In genomic region chr4:144710526-144710912, GRCh38 we compare ENCODE assay signal across 30 cellular contexts.
DNase-seq lines count a peak whose midpoint lies in the region; ATAC-seq, FAIRE-seq and TF ChIP-seq lines count a peak whose summit lies in the region.
"Had no signal": no experiment of that assay in that cellular context is flagged by ENCODE, and none has a peak within 500 bp of the region (broad histone marks: within the 10 kb centered on the region; RNA-seq: fewer than 3 reads in every experiment).

No MANE protein-coding gene starts in this region.

- no peaks in the 10 kb centered on the region for H3K79me2 ChIP-seq in astrocyte (ENCODE audit: insufficient read depth, low read length)

- peaks cover 16% of the 10 kb centered on the region for H3K4me1 ChIP-seq in left ventricle myocardium inferior
- H3K4me1 ChIP-seq in right atrium auricular region: peaks cover 0 to 4% of the 10 kb centered on the region in 2 donors
- H3K4me1 ChIP-seq in astrocyte (ENCODE audit: insufficient read depth, low read length): peaks cover 38% of the 10 kb centered on the region
- H3K4me1 ChIP-seq in foreskin keratinocyte: peaks cover 20% of the 10 kb centered on the region
- no peaks in the 10 kb centered on the region for H3K4me1 ChIP-seq in BE2C
- H3K4me1 ChIP-seq: testis, uterus had no signal

- H3K9ac ChIP-seq in astrocyte (ENCODE audit: low read length): peak overlapping the region; percentile 35

- DNase-seq in left ventricle myocardium inferior (no peak), right atrium auricular region (ENCODE audit: low spot score) (no peak), astrocyte (ENCODE audit: low read depth) (no peak), foreskin keratinocyte (no peak), BE2C (no peak), T-helper 2 cell (no peak)
- DNase-seq: activated CD4-positive, alpha-beta T cell treated with anti-CD3 and anti-CD28 coated beads for 48 hours; activated naive CD4-positive, alpha-beta T cell treated with anti-CD3 and anti-CD28 coated beads, Interleukin-2, amount 10 ng/mL, durations not matched to agents 7 days and 5 days; activated T-cell treated with anti-CD3 and anti-CD28 coated beads, Interleukin-2, amount 50 U/mL, for 72 hours; MM.1S; natural killer cell; NCI-H1436 treated with DMSO at 0.1 percent for 48 hours; NCI-H524 treated with DMSO at 0.1 percent for 48 hours; stimulated activated CD4-positive, alpha-beta T cell treated with anti-CD3 and anti-CD28 coated beads, Interleukin-4, amount 100 ng/mL, for 1 hour; stimulated activated naive B cell treated with anti-CD40 and anti-IgM and Interleukin-4, amounts not matched to agents 10 μg/mL and 1 μg/mL and 100 μg/mL, for 72 hours; T-helper 1 cell; testis; uterus had no signal

- intact Hi-C loops in left ventricle myocardium inferior (cut with micrococcal nuclease): no loop called here

- no peaks in the 10 kb centered on the region for H3K27me3 Mint-ChIP-seq in astrocyte (ENCODE audit: low read depth, unreplicated experiment)
- H3K27me3 Mint-ChIP-seq: activated naive CD4-positive, alpha-beta T cell treated with anti-CD3 and anti-CD28 coated beads, Interleukin-2, amount 10 ng/mL, durations not matched to agents 7 days and 5 days; central memory CD8-positive, alpha-beta T cell; stimulated activated naive B cell treated with anti-CD40 and anti-IgM and Interleukin-4, amounts not matched to agents 10 μg/mL and 1 μg/mL and 100 μg/mL, for 72 hours had no signal

- no peak overlapping the region for H3K27ac Mint-ChIP-seq in astrocyte (ENCODE audit: unreplicated experiment)
- H3K27ac Mint-ChIP-seq: activated naive CD4-positive, alpha-beta T cell treated with anti-CD3 and anti-CD28 coated beads, Interleukin-2, amount 10 ng/mL, durations not matched to agents 7 days and 5 days; activated T-cell treated with anti-CD3 and anti-CD28 coated beads, Interleukin-2, amount 50 U/mL, for 72 hours; B cell; IgD-negative memory B cell; mesothelial cell of epicardium; natural killer cell; stimulated activated naive B cell treated with anti-CD40 and anti-IgM and Interleukin-4, amounts not matched to agents 10 μg/mL and 1 μg/mL and 100 μg/mL, for 72 hours had no signal

- H4K20me1 ChIP-seq in astrocyte (ENCODE audit: insufficient read depth, low read length): no peaks in the 10 kb centered on the region

- H3K4me3 Mint-ChIP-seq in astrocyte (ENCODE audit: unreplicated experiment): no peak overlapping the region
- H3K4me3 Mint-ChIP-seq: activated naive CD4-positive, alpha-beta T cell treated with anti-CD3 and anti-CD28 coated beads, Interleukin-2, amount 10 ng/mL, durations not matched to agents 7 days and 5 days; activated T-cell treated with anti-CD3 and anti-CD28 coated beads, Interleukin-2, amount 50 U/mL, for 72 hours; B cell; central memory CD8-positive, alpha-beta T cell; IgD-negative memory B cell; mesothelial cell of epicardium; natural killer cell; stimulated activated naive B cell treated with anti-CD40 and anti-IgM and Interleukin-4, amounts not matched to agents 10 μg/mL and 1 μg/mL and 100 μg/mL, for 72 hours had no signal

- no peaks in the 10 kb centered on the region for H3K9me3 Mint-ChIP-seq in astrocyte (ENCODE audit: unreplicated experiment)
- H3K9me3 Mint-ChIP-seq: activated naive CD4-positive, alpha-beta T cell treated with anti-CD3 and anti-CD28 coated beads, Interleukin-2, amount 10 ng/mL, durations not matched to agents 7 days and 5 days; activated T-cell treated with anti-CD3 and anti-CD28 coated beads, Interleukin-2, amount 50 U/mL, for 72 hours; IgD-negative memory B cell; mesothelial cell of epicardium; natural killer cell; stimulated activated naive B cell treated with anti-CD40 and anti-IgM and Interleukin-4, amounts not matched to agents 10 μg/mL and 1 μg/mL and 100 μg/mL, for 72 hours had no signal

- ATAC-seq in foreskin keratinocyte (peak; percentile 2), HG03108 (IDR thresholded peaks at IDR 0.05; ENCODE audit: unreplicated experiment) (no peak)
- ATAC-seq: activated T-cell treated with anti-CD3 and anti-CD28 coated beads, Interleukin-2, amount 50 U/mL, for 72 hours; left lobe of liver; natural killer cell; Panc1; stimulated activated naive B cell treated with anti-CD40 and anti-IgM and Interleukin-4, amounts not matched to agents 10 μg/mL and 1 μg/mL and 100 μg/mL, for 72 hours had no signal

- no peaks in the 10 kb centered on the region for H3K36me3 Mint-ChIP-seq in astrocyte (ENCODE audit: low read depth, unreplicated experiment)
- H3K36me3 Mint-ChIP-seq: activated naive CD4-positive, alpha-beta T cell treated with anti-CD3 and anti-CD28 coated beads, Interleukin-2, amount 10 ng/mL, durations not matched to agents 7 days and 5 days; IgD-negative memory B cell; mesothelial cell of epicardium; natural killer cell; stimulated activated naive B cell treated with anti-CD40 and anti-IgM and Interleukin-4, amounts not matched to agents 10 μg/mL and 1 μg/mL and 100 μg/mL, for 72 hours had no signal

- no peaks in the 10 kb centered on the region for H3K36me3 ChIP-seq in left ventricle myocardium inferior
- H3K36me3 ChIP-seq in right atrium auricular region: no peaks in the 10 kb centered on the region
- peaks cover 33% of the 10 kb centered on the region for H3K36me3 ChIP-seq in astrocyte (ENCODE audit: insufficient read depth, low read length)
- no peaks in the 10 kb centered on the region for H3K36me3 ChIP-seq in BE2C
- H3K36me3 ChIP-seq: HAP-1, heart right ventricle, uterus had no signal

- H3K9me3 ChIP-seq in left ventricle myocardium inferior (replicated peaks): no peaks in the 10 kb centered on the region
- H3K9me3 ChIP-seq in right atrium auricular region: no peaks in the 10 kb centered on the region
- no peaks in the 10 kb centered on the region for H3K9me3 ChIP-seq in astrocyte (ENCODE audit: insufficient read depth, low read depth, low read length)
- no peaks in the 10 kb centered on the region for H3K9me3 ChIP-seq in BE2C
- H3K9me3 ChIP-seq: HAP-1, heart right ventricle, testis, uterus had no signal

- no peaks in the 10 kb centered on the region for H3K27me3 ChIP-seq in left ventricle myocardium inferior (ENCODE audit: low read depth)
- no peaks in the 10 kb centered on the region for H3K27me3 ChIP-seq in right atrium auricular region
- H3K27me3 ChIP-seq in astrocyte (ENCODE audit: insufficient read depth, low read length): no peaks in the 10 kb centered on the region
- no peaks in the 10 kb centered on the region for H3K27me3 ChIP-seq in foreskin keratinocyte
- no peaks in the 10 kb centered on the region for H3K27me3 ChIP-seq in BE2C
- H3K27me3 ChIP-seq: heart right ventricle, testis, uterus had no signal

- H3K4me3 ChIP-seq in left ventricle myocardium inferior (no peak overlapping the region), right atrium auricular region (no peak overlapping the region), astrocyte (ENCODE audit: insufficient read depth, low read depth, low read length) (no peak overlapping the region), BE2C (ENCODE audit: low read depth, low read length) (no peak overlapping the region)
- H3K4me3 ChIP-seq: HAP-1, heart right ventricle, testis, uterus had no signal

- H3K4me2 ChIP-seq in astrocyte (ENCODE audit: low read length): peak overlapping the region; percentile 63

- peaks cover 35% of the 10 kb centered on the region for H3K4me1 Mint-ChIP-seq in astrocyte (ENCODE audit: low read depth, unreplicated experiment)
- H3K4me1 Mint-ChIP-seq: activated naive CD4-positive, alpha-beta T cell treated with anti-CD3 and anti-CD28 coated beads, Interleukin-2, amount 10 ng/mL, durations not matched to agents 7 days and 5 days; central memory CD8-positive, alpha-beta T cell; natural killer cell had no signal

- H2AFZ ChIP-seq in astrocyte (ENCODE audit: low read depth, low read length): no peak overlapping the region

- FAIRE-seq in astrocyte (lab: Jason Lieb, UNC): no peak
- FAIRE-seq: A204.1, GM12892 had no signal

- TF ChIP-seq CTCF in left ventricle myocardium inferior (IDR thresholded peaks at IDR 0.05; ENCODE audit: borderline replicate concordance) (no peak), right atrium auricular region (IDR thresholded peaks at IDR 0.05) (no peak), astrocyte (IDR thresholded peaks at IDR 0.05; ENCODE audit: insufficient read depth, low read depth, low read length) (no peak), foreskin keratinocyte (conservative IDR thresholded peaks at IDR 0.05) (no peak), BE2C (IDR thresholded peaks at IDR 0.05; ENCODE audit: low read depth, low read length) (no peak)

- H3K27ac ChIP-seq in left ventricle myocardium inferior (replicated peaks): peak overlapping the region; percentile 60
- H3K27ac ChIP-seq in right atrium auricular region: peak overlapping the region in 1 of 2 donors; percentile 13
- peak overlapping the region; percentile 93 for H3K27ac ChIP-seq in astrocyte (ENCODE audit: low read depth, low read length)
- H3K27ac ChIP-seq in foreskin keratinocyte: no peak overlapping the region
- peak overlapping the region; percentile 88 for H3K27ac ChIP-seq in temporal lobe (ENCODE audit: low read depth, low read length)
- H3K27ac ChIP-seq: testis, uterus had no signal
